In genomic region chr11:36508743-36509142, GRCh38 we compare ENCODE assay signal across 8 cellular contexts. TPM values are rescaled to one million over a fixed set of nuclear protein-coding genes. Genes with fewer than 3 reads are reported as not detected.
DNase-seq lines count a peak whose midpoint lies in the region; ATAC-seq and TF ChIP-seq lines count a peak whose summit lies in the region.

No MANE protein-coding gene starts in this region.

- no peaks in the 10 kb centered on the region for H3K27me3 ChIP-seq in CD8-positive, alpha-beta T cell (ENCODE audit: insufficient read depth, low read length)
- no peaks in the 10 kb centered on the region for H3K27me3 ChIP-seq in endocrine pancreas (ENCODE audit: control insufficient read depth, insufficient read depth, low read length)
- no peaks in the 10 kb centered on the region for H3K27me3 ChIP-seq in neuron (ENCODE audit: insufficient read depth, low read length)

- DNase-seq in CD8-positive, alpha-beta T cell: no peak
- DNase-seq in OCI-LY7 (ENCODE audit: low spot score) (no peak), NCI-H187 treated with DMSO at 0.1 percent for 48 hours (lab: John Stamatoyannopoulos, UW) (no peak)

- peaks cover 3% of the 10 kb centered on the region for H3K27me3 Mint-ChIP-seq in CD8-positive, alpha-beta T cell (ENCODE audit: low read depth)

- TF ChIP-seq CTCF in CD8-positive, alpha-beta T cell (IDR thresholded peaks at IDR 0.05): no peak
- no peak for TF ChIP-seq CTCF in OCI-LY7 (conservative IDR thresholded peaks at IDR 0.05; ENCODE audit: low read length)

- no peak overlapping the region for H3K27ac ChIP-seq in CD8-positive, alpha-beta T cell (ENCODE audit: low read depth, low read length)
- H3K27ac ChIP-seq in OCI-LY7 (ENCODE audit: low read depth, low read length, poor library complexity, severe bottlenecking): no peak overlapping the region

- ATAC-seq in CD8-positive, alpha-beta T cell: no peak
- ATAC-seq in esophagus mucosa (no peak), GM18867 (IDR thresholded peaks at IDR 0.05; ENCODE audit: unreplicated experiment) (no peak), GM19463 (IDR thresholded peaks at IDR 0.05; ENCODE audit: unreplicated experiment) (no peak)

- H3K4me1 ChIP-seq in CD8-positive, alpha-beta T cell (ENCODE audit: insufficient read depth, low read length): peaks cover 16% of the 10 kb centered on the region
- H3K4me1 ChIP-seq in OCI-LY7 (ENCODE audit: insufficient read depth, low read length, poor library complexity, severe bottlenecking) (peaks cover 8% of the 10 kb centered on the region), endocrine pancreas (ENCODE audit: control insufficient read depth, insufficient read depth, low read length) (peaks cover 7% of the 10 kb centered on the region), neuron (ENCODE audit: insufficient read depth, low read length) (peaks cover 17% of the 10 kb centered on the region)

- peaks cover 42% of the 10 kb centered on the region for H3K4me1 Mint-ChIP-seq in CD8-positive, alpha-beta T cell (ENCODE audit: low read depth)

- TSS peak; percentile 75 for BruUV-seq in OCI-LY7 (replicated peaks; lab: Mats Ljungman, UMichigan)

- H3K9me2 ChIP-seq in OCI-LY7 (ENCODE audit: insufficient read depth, low read length): no peaks in the 10 kb centered on the region

- H2AFZ ChIP-seq in OCI-LY7 (ENCODE audit: low read length) (no peak overlapping the region), neuron (ENCODE audit: low read depth, low read length) (peak overlapping the region; percentile 88)

- peak overlapping the region; percentile 84 for H3K4me3 ChIP-seq in CD8-positive, alpha-beta T cell (ENCODE audit: low read depth, low read length)
- peak overlapping the region; percentile 92 for H3K4me3 ChIP-seq in OCI-LY7 (ENCODE audit: low read depth, low read length, poor library complexity, severe bottlenecking)
- peak overlapping the region; percentile 93 for H3K4me3 ChIP-seq in endocrine pancreas (ENCODE audit: control insufficient read depth, insufficient read depth, low read length)
- peak overlapping the region; percentile 77 for H3K4me3 ChIP-seq in neuron (ENCODE audit: low read length)

- H3K36me3 Mint-ChIP-seq in CD8-positive, alpha-beta T cell: peaks cover 19% of the 10 kb centered on the region

- POLR2A ChIA-PET in CD8-positive, alpha-beta T cell (lab: Charles Lee): interaction anchor here (1.8 kb wide), 1 partner anchor 16 kb away, joined by 6 read pairs; no protein-coding TSS in a partner anchor
- POLR2A ChIA-PET in OCI-LY7 (lab: Charles Lee): interaction anchor here (0.7 to 1.5 kb wide), 4 partner anchors 9 to 55 kb away, joined by 3 to 5 read pairs (median 4); no protein-coding TSS in a partner anchor

- H3K4me2 ChIP-seq in OCI-LY7 (ENCODE audit: low read length): peak overlapping the region; percentile 69

- CTCF ChIA-PET in CD8-positive, alpha-beta T cell (lab: Charles Lee): interaction anchor here (2.9 kb wide), 1 partner anchor 15 kb away, joined by 26 read pairs; no protein-coding TSS in a partner anchor
- CTCF ChIA-PET in OCI-LY7 (lab: Charles Lee; ENCODE audit: unreplicated experiment): no interaction called here

- intact Hi-C loops in CD8-positive, alpha-beta T cell (cut with DNase I, micrococcal nuclease): loop anchor here in 1 of 2 experiments (10.0 kb wide), 1 partner anchor 1594 kb away; the partner anchor contains the start of genes APIP and PDHX
- intact Hi-C loops in OCI-LY7 (cut with micrococcal nuclease; ENCODE audit: unreplicated experiment): no loop called here

- H4K20me1 ChIP-seq in OCI-LY7 (ENCODE audit: insufficient read depth, low read length): peaks cover 8% of the 10 kb centered on the region; the same call in 1 of the 2 replicates

- H3K27ac Mint-ChIP-seq in CD8-positive, alpha-beta T cell: peak overlapping the region; percentile 92

- H3K4me3 Mint-ChIP-seq in CD8-positive, alpha-beta T cell: peak overlapping the region; percentile 92

- peak overlapping the region; percentile 42 for H3K9ac ChIP-seq in endocrine pancreas (ENCODE audit: control insufficient read depth, insufficient read depth, low read length)

- no peaks in the 10 kb centered on the region for H3K9me3 ChIP-seq in CD8-positive, alpha-beta T cell (ENCODE audit: low read length)
- H3K9me3 ChIP-seq in OCI-LY7 (ENCODE audit: low read length): no peaks in the 10 kb centered on the region
- no peaks in the 10 kb centered on the region for H3K9me3 ChIP-seq in endocrine pancreas (ENCODE audit: control insufficient read depth, low read length)
- H3K9me3 ChIP-seq in neuron (ENCODE audit: low read length): peaks cover under 1% of the 10 kb centered on the region

- peaks cover 20% of the 10 kb centered on the region; the same call in 1 of the 2 replicates for H3K79me2 ChIP-seq in OCI-LY7 (ENCODE audit: insufficient read depth, low read depth, low read length)

- H3K9me3 Mint-ChIP-seq in CD8-positive, alpha-beta T cell: no peaks in the 10 kb centered on the region

- H3K36me3 ChIP-seq in CD8-positive, alpha-beta T cell (ENCODE audit: insufficient read depth, low read length): no peaks in the 10 kb centered on the region
- peaks cover 4% of the 10 kb centered on the region; the same call in 1 of the 2 replicates for H3K36me3 ChIP-seq in OCI-LY7 (ENCODE audit: insufficient read depth, low read length)
- no peaks in the 10 kb centered on the region for H3K36me3 ChIP-seq in endocrine pancreas (ENCODE audit: control insufficient read depth, insufficient read depth, low read length)
- peaks cover 9% of the 10 kb centered on the region for H3K36me3 ChIP-seq in neuron (ENCODE audit: insufficient read depth, low read length)

RNA-seq across cellular contexts. Expression of gene TRAF6, which starts 1.3 kb away (rescaled TPM):
- total RNA-seq in CD8-positive, alpha-beta T cell: 10 to 100 TPM; 29.7 to 31.3 TPM
- 5.5 and 6.8 TPM in 2 replicates for total RNA-seq in OCI-LY7 (2014; rRNA removed; shearing (Covaris generic))
- total RNA-seq in OCI-LY7 (2022) (10.2 and 11.4 TPM in 2 replicates), esophagus mucosa (7.9 TPM)

RNA-seq across cellular contexts. Expression of gene RAG1, which starts 59.1 kb away (rescaled TPM):
- total RNA-seq in CD8-positive, alpha-beta T cell: under 1 TPM in 1 of 2 experiments, not detected in 1; 0.08 TPM
- total RNA-seq in OCI-LY7 (2014; rRNA removed; shearing (Covaris generic)): not detected in 2 replicates
- total RNA-seq in OCI-LY7 (2022) (0.65 TPM in 1 of 2 replicates, not detected in the other), esophagus mucosa (0.12 TPM)
